ENCODE assay signal across 9 cellular contexts in genomic region chr10:102651455-102652169, GRCh38. TPM values are rescaled to one million over a fixed set of nuclear protein-coding genes. Genes with fewer than 3 reads are reported as not detected.
A peak's percentile ranks its signal among the peaks of the same experiment; 100 is the strongest.
DNase-seq lines count a peak whose midpoint lies in the region; ATAC-seq, FAIRE-seq and TF ChIP-seq lines count a peak whose summit lies in the region.
"Had no signal": no experiment of that assay in that cellular context is flagged by ENCODE, and none has a peak within 500 bp of the region (broad histone marks: within the 10 kb centered on the region; RNA-seq: fewer than 3 reads in every experiment).

No MANE protein-coding gene starts in this region.

- BruUV-seq in HepG2 (replicated peaks; lab: Mats Ljungman, UMichigan) = no TSS peak

- H3K4me3 ChIP-seq in HepG2 (replicated peaks in 1 of 3; ENCODE audit: insufficient read depth in 1 of 3, low read depth in 2 of 3, low read length in 3 of 3) = no peak overlapping the region
- H3K4me3 ChIP-seq in thyroid gland (replicated peaks in 1 of 3) = no peak overlapping the region
- H3K4me3 ChIP-seq: MG63 had no signal

- no peaks in the 10 kb centered on the region for H3K9me3 Mint-ChIP-seq in activated T-cell treated with anti-CD3 and anti-CD28 coated beads, Interleukin-2, amount 50 U/mL, for 4 hours
- no peaks in the 10 kb centered on the region for H3K9me3 Mint-ChIP-seq in activated naive CD8-positive, alpha-beta T cell treated with anti-CD3 and anti-CD28 coated beads, Interleukin-2, amount 10 ng/mL, durations not matched to agents 7 days and 5 days

- H3K4me1 ChIP-seq in HepG2 (ENCODE audit: insufficient read depth, low read length) (peaks cover 41% of the 10 kb centered on the region), thyroid gland (peaks cover 55 to 61% of the 10 kb centered on the region in 2 donors)

- H3K36me3 ChIP-seq in HepG2 (replicated peaks in 1 of 2; ENCODE audit: control insufficient read depth in 1 of 2, insufficient read depth in 2 of 2, low read length in 2 of 2) (peaks cover 49 to 79% of the 10 kb centered on the region in 2 experiments), thyroid gland (peaks cover 21 to 39% of the 10 kb centered on the region in 2 donors)

- H3K27me3 Mint-ChIP-seq in activated T-cell treated with anti-CD3 and anti-CD28 coated beads, Interleukin-2, amount 50 U/mL, for 4 hours (ENCODE audit: low read depth) = no peaks in the 10 kb centered on the region
- H3K27me3 Mint-ChIP-seq in activated naive CD8-positive, alpha-beta T cell treated with anti-CD3 and anti-CD28 coated beads, Interleukin-2, amount 10 ng/mL, durations not matched to agents 7 days and 5 days = no peaks in the 10 kb centered on the region

- peak overlapping the region; percentile 99 for H3K27ac Mint-ChIP-seq in activated naive CD8-positive, alpha-beta T cell treated with anti-CD3 and anti-CD28 coated beads, Interleukin-2, amount 10 ng/mL, durations not matched to agents 7 days and 5 days

- DNase-seq in activated T-cell treated with anti-CD3 and anti-CD28 coated beads, Interleukin-2, amount 50 U/mL, for 4 hours = no peak
- no peak for DNase-seq in activated T-cell treated with anti-CD3 and anti-CD28 coated beads for 4 hours
- DNase-seq in activated naive CD8-positive, alpha-beta T cell treated with anti-CD3 and anti-CD28 coated beads, Interleukin-2, amount 10 ng/mL, durations not matched to agents 7 days and 5 days = no peak
- no peak for DNase-seq in HepG2 (ENCODE audit: low spot score)
- DNase-seq in thyroid gland = peak in 1 of 2 donors; percentile 37
- no peak for DNase-seq in stimulated activated CD4-positive, alpha-beta T cell treated with anti-CD3 and anti-CD28 coated beads, Interleukin-4, amount 100 ng/mL, for 4 hours
- no peak for DNase-seq in EL
- DNase-seq: MG63 had no signal

- WGBS in HepG2 (ENCODE audit: low lambda C conversion rate) = no CpG with 5 or more reads among the region's 11 CpGs
- no CpG with 5 or more reads among the region's 11 CpGs for WGBS in thyroid gland, 2 donors

- ATAC-seq in activated T-cell treated with anti-CD3 and anti-CD28 coated beads, Interleukin-2, amount 50 U/mL, for 4 hours = no peak
- no peak for ATAC-seq in activated naive CD8-positive, alpha-beta T cell treated with anti-CD3 and anti-CD28 coated beads, Interleukin-2, amount 10 ng/mL, durations not matched to agents 7 days and 5 days (ENCODE audit: low read depth)
- ATAC-seq in HepG2 = no peak
- no peak for ATAC-seq in HG03108 (IDR thresholded peaks at IDR 0.05; ENCODE audit: unreplicated experiment)

- FAIRE-seq in HepG2 (lab: Jason Lieb, UNC) = no peak

- no peak overlapping the region for H3K4me2 ChIP-seq in HepG2 (ENCODE audit: low read depth, low read length)

- H3K9me3 ChIP-seq in HepG2 (ENCODE audit: low read length) (no peaks in the 10 kb centered on the region), thyroid gland (no peaks in the 10 kb centered on the region)
- H3K9me3 ChIP-seq: MG63 had no signal

- H3K79me2 ChIP-seq in HepG2 (ENCODE audit: insufficient read depth, low read length) = peaks cover 64% of the 10 kb centered on the region

- H3K27ac ChIP-seq in HepG2 (ENCODE audit: extremely low read length, insufficient read depth, low read length) = no peak overlapping the region
- H3K27ac ChIP-seq in thyroid gland = peak overlapping the region; percentile 29 to 96 (median 30)

- no peak for TF ChIP-seq RAD21 in HepG2 (CRISPR knock-in tag; IDR thresholded peaks at IDR 0.05)

- peak overlapping the region; percentile 24 for H3K4me3 Mint-ChIP-seq in activated T-cell treated with anti-CD3 and anti-CD28 coated beads, Interleukin-2, amount 50 U/mL, for 4 hours
- peak overlapping the region; percentile 85 for H3K4me3 Mint-ChIP-seq in activated naive CD8-positive, alpha-beta T cell treated with anti-CD3 and anti-CD28 coated beads, Interleukin-2, amount 10 ng/mL, durations not matched to agents 7 days and 5 days

- H3K36me3 Mint-ChIP-seq in activated T-cell treated with anti-CD3 and anti-CD28 coated beads, Interleukin-2, amount 50 U/mL, for 4 hours (ENCODE audit: insufficient read depth) = peaks cover 10% of the 10 kb centered on the region
- peaks cover 20% of the 10 kb centered on the region for H3K36me3 Mint-ChIP-seq in activated naive CD8-positive, alpha-beta T cell treated with anti-CD3 and anti-CD28 coated beads, Interleukin-2, amount 10 ng/mL, durations not matched to agents 7 days and 5 days

- POLR2A ChIA-PET in activated naive CD8-positive, alpha-beta T cell treated with anti-CD3 and anti-CD28 coated beads, Interleukin-2, amount 10 ng/mL, durations not matched to agents 7 days and 5 days (lab: Charles Lee) = interaction anchor here (2.0 to 5.3 kb wide), 3 partner anchors 8 to 63 kb away, joined by 13 to 48 read pairs (median 14); partner anchors contain the start of genes ARL3 and SFXN2
- POLR2A ChIA-PET in HepG2 (lab: Yijun Ruan, JAX) = interaction anchor here (0.6 to 1.5 kb wide), 4 partner anchors 10 to 14 kb away, joined by 3 to 5 read pairs (median 3); no protein-coding TSS in a partner anchor

- CTCF ChIA-PET in HepG2 (lab: Yijun Ruan, JAX; ENCODE audit: low intra/inter-chr PET ratio, low total read pairs) = no interaction called here

- H2AFZ ChIP-seq in HepG2 (ENCODE audit: low read length) = no peak overlapping the region

- peaks cover 68% of the 10 kb centered on the region for H3K4me1 Mint-ChIP-seq in activated T-cell treated with anti-CD3 and anti-CD28 coated beads, Interleukin-2, amount 50 U/mL, for 4 hours (ENCODE audit: low read depth)
- H3K4me1 Mint-ChIP-seq in activated naive CD8-positive, alpha-beta T cell treated with anti-CD3 and anti-CD28 coated beads, Interleukin-2, amount 10 ng/mL, durations not matched to agents 7 days and 5 days = peaks cover 65% of the 10 kb centered on the region

- intact Hi-C loops in HepG2 (cut with micrococcal nuclease; ENCODE audit: unreplicated experiment) = no loop called here
- intact Hi-C loops in thyroid gland (cut with DNase I) = no loop called here

- in situ Hi-C loops in HepG2 (cut with HindIII; ENCODE audit: extremely low pct_ligation_motif_present, low pct_unique_long_range_greater_than_20kb) = no loop called here

- TF ChIP-seq EP300 in HepG2 (IDR thresholded peaks at IDR 0.05; ENCODE audit: low read depth in 2 of 2, low read length in 2 of 2) (no peak), HepG2 (CRISPR knock-in tag; IDR thresholded peaks at IDR 0.05; ENCODE audit: borderline replicate concordance) (no peak)

- H3K9ac ChIP-seq in HepG2 (ENCODE audit: insufficient read depth, low read depth, low read length) = no peak overlapping the region

- no peak for TF ChIP-seq CTCF in HepG2 (CRISPR knock-in tag; IDR thresholded peaks at IDR 0.05)
- TF ChIP-seq CTCF in thyroid gland (IDR thresholded peaks at IDR 0.05) = no peak

- H3K27me3 ChIP-seq in HepG2 (ENCODE audit: control insufficient read depth in 1 of 2, insufficient read depth in 2 of 2, low read length in 2 of 2) = no peaks in the 10 kb centered on the region
- no peaks in the 10 kb centered on the region for H3K27me3 ChIP-seq in thyroid gland
- H3K27me3 ChIP-seq: MG63 had no signal

- no peak for TF ChIP-seq POLR2A in HepG2 (IDR thresholded peaks at IDR 0.05; ENCODE audit: insufficient read depth in 1 of 2, low read depth in 2 of 2, low read length in 2 of 2)
- no peak for TF ChIP-seq POLR2A in thyroid gland (IDR thresholded peaks at IDR 0.05)

- H4K20me1 ChIP-seq in HepG2 (ENCODE audit: insufficient read depth, low read length) = peaks cover 86% of the 10 kb centered on the region

TF ChIP-seq in HepG2, 621 proteins besides CTCF, POLR2A, EP300 and RAD21 (continues in another document):
- TF ChIP-seq ZNF33A (CRISPR knock-in tag; IDR thresholded peaks at IDR 0.05; ENCODE audit: borderline replicate concordance) (no peak), ZNF296 (CRISPR knock-in tag; conservative IDR thresholded peaks at IDR 0.05) (no peak), E2F5 (CRISPR knock-in tag; conservative IDR thresholded peaks at IDR 0.05) (no peak), FOXA3 (CRISPR knock-in tag; IDR thresholded peaks at IDR 0.05) (no peak), ZC3H13 (CRISPR knock-in tag; IDR thresholded peaks at IDR 0.05) (no peak), TCF7 (IDR thresholded peaks at IDR 0.05; ENCODE audit: low read depth) (no peak)

RNA-seq across cellular contexts. Expression of gene TRIM8, which starts 7.3 kb away (rescaled TPM):
- total RNA-seq in activated T-cell treated with anti-CD3 and anti-CD28 coated beads, Interleukin-2, amount 50 U/mL, for 4 hours = 10 to 100 TPM; 53.9 to 67.6 (median 59.9) TPM
- total RNA-seq in activated naive CD8-positive, alpha-beta T cell treated with anti-CD3 and anti-CD28 coated beads, Interleukin-2, amount 10 ng/mL, durations not matched to agents 7 days and 5 days = 10 to 100 TPM; 54.7 to 55.1 TPM
- 38.9 and 39.8 TPM in 2 replicates for total RNA-seq in HepG2 (2016; rRNA removed; fragmentation: Illumina TruSeq; extraction: Trizol)
- total RNA-seq in HepG2 (2016; cell fraction: cytosol; rRNA removed; fragmentation: Illumina TruSeq; extraction: Trizol; ENCODE audit: low read depth) = 13.4 and 13.6 TPM in 2 replicates
- 33.2 and 39.7 TPM in 2 replicates for total RNA-seq in HepG2 (2016; cell fraction: insoluble cytoplasmic fraction; rRNA removed; fragmentation: Illumina TruSeq; extraction: Trizol)
- 49.9 and 53.6 TPM in 2 replicates for total RNA-seq in HepG2 (2016; cell fraction: membrane; rRNA removed; fragmentation: Illumina TruSeq; extraction: Trizol)
- 21.9 and 30.8 TPM in 2 replicates for total RNA-seq in HepG2 (2016; cell fraction: nucleus; rRNA removed; fragmentation: Illumina TruSeq; extraction: Trizol)
- polyA plus RNA-seq in HepG2 (2011; rRNA removed) = 66.5 and 84.1 TPM in 2 replicates
- polyA plus RNA-seq in HepG2 (2011; cell fraction: cytosol; rRNA removed) = 62.9 and 70.1 TPM in 2 replicates
- 86.9 and 92.0 TPM in 2 replicates for polyA plus RNA-seq in HepG2 (2011; cell fraction: nucleus; rRNA removed)
- polyA plus RNA-seq in HepG2 (2012) = 98.0 and 117 TPM in 2 replicates
- 18.4 and 21.2 TPM in 2 replicates for polyA plus RNA-seq in HepG2 (2016; cell fraction: cytosol; fragmentation: Illumina TruSeq; extraction: Trizol; ENCODE audit: low read depth)
- 51.6 and 70.7 TPM in 2 replicates for polyA plus RNA-seq in HepG2 (2016; cell fraction: insoluble cytoplasmic fraction; fragmentation: Illumina TruSeq; extraction: Trizol; ENCODE audit: low read depth)
- 57.9 and 63.0 TPM in 2 replicates for polyA plus RNA-seq in HepG2 (2016; cell fraction: membrane; fragmentation: Illumina TruSeq; extraction: Trizol; ENCODE audit: low read depth)
- 63.9 and 73.5 TPM in 2 replicates for polyA plus RNA-seq in HepG2 (2016; cell fraction: nucleus; fragmentation: Illumina TruSeq; extraction: Trizol; ENCODE audit: insufficient read depth, low read depth)
- 23.8 and 82.1 TPM in 2 replicates for polyA minus RNA-seq in HepG2 (2011; rRNA and poly(A)+ RNA removed; ENCODE audit: low replicate concordance)
- 41.1 and 48.2 TPM in 2 replicates for polyA minus RNA-seq in HepG2 (2011; cell fraction: cytosol; rRNA and poly(A)+ RNA removed)
- 36.6 and 46.0 TPM in 2 replicates for polyA minus RNA-seq in HepG2 (2011; cell fraction: nucleus; rRNA and poly(A)+ RNA removed)
- total RNA-seq in thyroid gland = 100 to 1,000 TPM; 138 to 187 (median 162) TPM
